ENCODE assay signal across 19 cellular contexts in the genomic region with DNA sequence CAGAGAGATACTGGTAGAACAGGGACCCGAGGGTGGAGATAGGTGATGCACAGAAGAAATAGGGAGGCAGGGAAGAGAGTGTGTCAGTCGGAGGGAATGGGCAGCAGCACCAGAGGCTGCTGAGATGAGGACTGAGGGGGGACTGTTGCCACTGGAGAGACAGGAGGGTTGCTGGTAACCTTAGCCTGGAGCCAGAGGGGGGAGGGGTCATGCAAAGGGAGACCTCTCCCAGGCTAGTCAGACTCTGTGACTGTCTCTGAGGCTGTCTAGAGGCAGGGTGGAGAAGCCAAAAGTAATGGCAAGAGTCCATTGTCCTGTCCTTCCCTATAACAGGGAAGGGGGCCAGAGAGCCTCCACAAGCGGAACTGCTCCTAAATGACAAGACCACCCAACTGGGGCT. TPM values are rescaled to one million over a fixed set of nuclear protein-coding genes. Genes with fewer than 3 reads are reported as not detected.
DNase-seq lines count a peak whose midpoint lies in the region; ATAC-seq, FAIRE-seq and TF ChIP-seq lines count a peak whose summit lies in the region.
"Had no signal": no experiment of that assay in that cellular context is flagged by ENCODE, and none has a peak within 500 bp of the region (broad histone marks: within the 10 kb centered on the region; RNA-seq: fewer than 3 reads in every experiment).

No MANE protein-coding gene starts in this region.

- H3K27ac Mint-ChIP-seq in activated naive CD8-positive, alpha-beta T cell treated with anti-CD3 and anti-CD28 coated beads, Interleukin-2, amount 10 ng/mL, durations not matched to agents 7 days and 5 days = peak overlapping the region; percentile 58
- H3K27ac Mint-ChIP-seq in activated naive CD8-positive, alpha-beta T cell treated with anti-CD3 and anti-CD28 coated beads for 36 hours = no peak overlapping the region
- peak overlapping the region; percentile 81 for H3K27ac Mint-ChIP-seq in central memory CD8-positive, alpha-beta T cell (ENCODE audit: low read depth)
- peak overlapping the region in 8 of 9 donors; percentile 1 to 65 (median 31) for H3K27ac Mint-ChIP-seq in naive thymus-derived CD4-positive, alpha-beta T cell

- TF ChIP-seq POLR2A in heart left ventricle (IDR thresholded peaks at IDR 0.05) (no peak), H54 (IDR thresholded peaks at IDR 0.05; ENCODE audit: low read depth, low read length) (no peak)

- H3K9me3 ChIP-seq in naive thymus-derived CD4-positive, alpha-beta T cell (ENCODE audit: control insufficient read depth in 2 of 3, low read length in 3 of 3) = no peaks in the 10 kb centered on the region
- H3K9me3 ChIP-seq in heart left ventricle = no peaks in the 10 kb centered on the region

- WGBS in heart left ventricle, 4 donors = 74 to 85% (median 82%) methylated on average over 3 of the region's 3 CpGs

- intact Hi-C loops in naive thymus-derived CD4-positive, alpha-beta T cell (cut with micrococcal nuclease) = loop anchor here in 1 of 2 donors (5.0 kb wide), 1 partner anchor 1015 kb away; a partner anchor contains a TSS
- intact Hi-C loops in heart left ventricle (cut with DNase I) = no loop called here

- peaks cover 4% of the 10 kb centered on the region for H3K36me3 Mint-ChIP-seq in activated naive CD8-positive, alpha-beta T cell treated with anti-CD3 and anti-CD28 coated beads, Interleukin-2, amount 10 ng/mL, durations not matched to agents 7 days and 5 days
- peaks cover 8% of the 10 kb centered on the region for H3K36me3 Mint-ChIP-seq in activated naive CD8-positive, alpha-beta T cell treated with anti-CD3 and anti-CD28 coated beads for 36 hours
- peaks cover 19% of the 10 kb centered on the region for H3K36me3 Mint-ChIP-seq in central memory CD8-positive, alpha-beta T cell (ENCODE audit: insufficient read depth)
- H3K36me3 Mint-ChIP-seq in naive thymus-derived CD4-positive, alpha-beta T cell = peaks cover 0 to 17% (median 0%) of the 10 kb centered on the region in 5 donors

- no peak for DNase-seq in activated naive CD8-positive, alpha-beta T cell treated with anti-CD3 and anti-CD28 coated beads, Interleukin-2, amount 10 ng/mL, durations not matched to agents 7 days and 5 days
- DNase-seq in activated naive CD8-positive, alpha-beta T cell treated with anti-CD3 and anti-CD28 coated beads for 36 hours = no peak
- DNase-seq in central memory CD8-positive, alpha-beta T cell (ENCODE audit: low spot score in 2 of 2) = no peak
- no peak for DNase-seq in naive thymus-derived CD4-positive, alpha-beta T cell
- DNase-seq in RCC 7860 (ENCODE audit: low spot score) (no peak), heart left ventricle (no peak), H54 (ENCODE audit: insufficient read length, low spot score) (no peak)
- DNase-seq: DMS53, HCEC 1CT, NCI-H1417, NCI-H1930, NCI-H526 treated with DMSO at 0.1 percent for 48 hours, SHP77 had no signal

- no peak for ATAC-seq in activated naive CD8-positive, alpha-beta T cell treated with anti-CD3 and anti-CD28 coated beads, Interleukin-2, amount 10 ng/mL, durations not matched to agents 7 days and 5 days (ENCODE audit: low read depth)
- no peak for ATAC-seq in central memory CD8-positive, alpha-beta T cell (replicated peaks; ENCODE audit: extremely low read depth, poor library complexity, severe bottlenecking)
- no peak for ATAC-seq in naive thymus-derived CD4-positive, alpha-beta T cell
- ATAC-seq in GM21526 (IDR thresholded peaks at IDR 0.05; ENCODE audit: low FRiP score, unreplicated experiment) (no peak), heart left ventricle (no peak)

- H3K9me3 Mint-ChIP-seq in activated naive CD8-positive, alpha-beta T cell treated with anti-CD3 and anti-CD28 coated beads, Interleukin-2, amount 10 ng/mL, durations not matched to agents 7 days and 5 days = peaks cover 7% of the 10 kb centered on the region
- H3K9me3 Mint-ChIP-seq in activated naive CD8-positive, alpha-beta T cell treated with anti-CD3 and anti-CD28 coated beads for 36 hours = peaks cover 9% of the 10 kb centered on the region
- peaks cover 8% of the 10 kb centered on the region for H3K9me3 Mint-ChIP-seq in central memory CD8-positive, alpha-beta T cell
- H3K9me3 Mint-ChIP-seq in naive thymus-derived CD4-positive, alpha-beta T cell = peaks cover 0 to 12% (median 0%) of the 10 kb centered on the region in 11 donors

- H3K36me3 ChIP-seq in naive thymus-derived CD4-positive, alpha-beta T cell (ENCODE audit: control insufficient read depth in 2 of 3, insufficient read depth in 3 of 3, low read length in 3 of 3) = no peaks in the 10 kb centered on the region
- H3K36me3 ChIP-seq in heart left ventricle = no peaks in the 10 kb centered on the region

- no peak overlapping the region for H3K4me3 Mint-ChIP-seq in activated naive CD8-positive, alpha-beta T cell treated with anti-CD3 and anti-CD28 coated beads, Interleukin-2, amount 10 ng/mL, durations not matched to agents 7 days and 5 days
- H3K4me3 Mint-ChIP-seq in activated naive CD8-positive, alpha-beta T cell treated with anti-CD3 and anti-CD28 coated beads for 36 hours = no peak overlapping the region
- H3K4me3 Mint-ChIP-seq in central memory CD8-positive, alpha-beta T cell = no peak overlapping the region
- H3K4me3 Mint-ChIP-seq in naive thymus-derived CD4-positive, alpha-beta T cell = peak overlapping the region in 1 of 10 donors; percentile 7

- no peaks in the 10 kb centered on the region for H3K27me3 ChIP-seq in naive thymus-derived CD4-positive, alpha-beta T cell (ENCODE audit: control insufficient read depth in 2 of 2, insufficient read depth in 2 of 2, low read length in 2 of 2)
- peaks cover 0 to 7% (median 0%) of the 10 kb centered on the region in 9 donors for H3K27me3 ChIP-seq in heart left ventricle

- H3K4me1 ChIP-seq in naive thymus-derived CD4-positive, alpha-beta T cell (ENCODE audit: control insufficient read depth in 2 of 2, insufficient read depth in 2 of 2, low read length in 2 of 2) = peaks cover 8 to 26% of the 10 kb centered on the region in 2 donors
- H3K4me1 ChIP-seq in heart left ventricle = peaks cover 0 to 22% (median 9%) of the 10 kb centered on the region in 12 donors

- no peak overlapping the region for H3K4me3 ChIP-seq in naive thymus-derived CD4-positive, alpha-beta T cell (ENCODE audit: low read length)
- H3K4me3 ChIP-seq in heart left ventricle = no peak overlapping the region

- CTCF ChIA-PET in naive thymus-derived CD4-positive, alpha-beta T cell (lab: Charles Lee) = no interaction called here

- FAIRE-seq in RCC 7860 (lab: Jason Lieb, UNC) = no peak
- FAIRE-seq in H54 (lab: Jason Lieb, UNC) = no peak
- FAIRE-seq: GM19239, HTR-8/SVneo had no signal

- H3K27ac ChIP-seq in naive thymus-derived CD4-positive, alpha-beta T cell (ENCODE audit: low read depth, low read length) = no peak overlapping the region
- H3K27ac ChIP-seq in heart left ventricle = no peak overlapping the region
- H3K27ac ChIP-seq: HL-60 had no signal

- peaks cover 5% of the 10 kb centered on the region for H3K27me3 Mint-ChIP-seq in activated naive CD8-positive, alpha-beta T cell treated with anti-CD3 and anti-CD28 coated beads, Interleukin-2, amount 10 ng/mL, durations not matched to agents 7 days and 5 days
- peaks cover 15% of the 10 kb centered on the region for H3K27me3 Mint-ChIP-seq in activated naive CD8-positive, alpha-beta T cell treated with anti-CD3 and anti-CD28 coated beads for 36 hours
- no peaks in the 10 kb centered on the region for H3K27me3 Mint-ChIP-seq in central memory CD8-positive, alpha-beta T cell
- peaks cover 4 to 16% (median 8%) of the 10 kb centered on the region in 5 donors for H3K27me3 Mint-ChIP-seq in naive thymus-derived CD4-positive, alpha-beta T cell

- peaks cover 27% of the 10 kb centered on the region for H3K4me1 Mint-ChIP-seq in activated naive CD8-positive, alpha-beta T cell treated with anti-CD3 and anti-CD28 coated beads, Interleukin-2, amount 10 ng/mL, durations not matched to agents 7 days and 5 days
- H3K4me1 Mint-ChIP-seq in activated naive CD8-positive, alpha-beta T cell treated with anti-CD3 and anti-CD28 coated beads for 36 hours = peaks cover 27% of the 10 kb centered on the region
- H3K4me1 Mint-ChIP-seq in central memory CD8-positive, alpha-beta T cell = peaks cover 43% of the 10 kb centered on the region
- H3K4me1 Mint-ChIP-seq in naive thymus-derived CD4-positive, alpha-beta T cell = peaks cover 23 to 37% (median 32%) of the 10 kb centered on the region in 7 donors

- TF ChIP-seq CTCF in heart left ventricle (IDR thresholded peaks at IDR 0.05) = no peak

- POLR2A ChIA-PET in activated naive CD8-positive, alpha-beta T cell treated with anti-CD3 and anti-CD28 coated beads, Interleukin-2, amount 10 ng/mL, durations not matched to agents 7 days and 5 days (lab: Charles Lee) = no interaction called here
- POLR2A ChIA-PET in naive thymus-derived CD4-positive, alpha-beta T cell (lab: Charles Lee) = no interaction called here

RNA-seq across cellular contexts. Expression of a gene that starts 2.1 kb away (rescaled TPM):
- 1 to 10 TPM; 3.2 to 3.7 TPM for total RNA-seq in activated naive CD8-positive, alpha-beta T cell treated with anti-CD3 and anti-CD28 coated beads, Interleukin-2, amount 10 ng/mL, durations not matched to agents 7 days and 5 days
- under 1 TPM; 0.12 to 0.52 TPM for total RNA-seq in activated naive CD8-positive, alpha-beta T cell treated with anti-CD3 and anti-CD28 coated beads for 36 hours
- 1 to 10 TPM; 1.5 to 9.4 (median 7.5) TPM for total RNA-seq in naive thymus-derived CD4-positive, alpha-beta T cell
- polyA plus RNA-seq in naive thymus-derived CD4-positive, alpha-beta T cell = under 1 TPM; 0.41 to 0.73 TPM
- 1 to 10 TPM in 1 of 9 donors, under 1 TPM in 7, not detected in 1; 0.07 to 1.3 (median 0.16) TPM for total RNA-seq in heart left ventricle
- under 1 TPM; 0.06 to 0.61 TPM for polyA plus RNA-seq in heart left ventricle
- total RNA-seq: A673, LHCN-M2 had no signal

RNA-seq across cellular contexts. Expression of a gene that starts 7.5 kb away (rescaled TPM):
- total RNA-seq in activated naive CD8-positive, alpha-beta T cell treated with anti-CD3 and anti-CD28 coated beads, Interleukin-2, amount 10 ng/mL, durations not matched to agents 7 days and 5 days = 10 to 100 TPM; 36.5 to 45.4 TPM
- 1 to 10 TPM; 5.7 to 9.1 TPM for total RNA-seq in activated naive CD8-positive, alpha-beta T cell treated with anti-CD3 and anti-CD28 coated beads for 36 hours
- 10 to 100 TPM; 18.4 to 44.0 (median 41.3) TPM for total RNA-seq in naive thymus-derived CD4-positive, alpha-beta T cell
- 10 to 100 TPM; 13.1 to 26.3 TPM for polyA plus RNA-seq in naive thymus-derived CD4-positive, alpha-beta T cell
- 10 to 100 TPM in 7 of 9 donors, 1 to 10 TPM in 2; 8.1 to 14.9 (median 12.4) TPM for total RNA-seq in heart left ventricle
- polyA plus RNA-seq in heart left ventricle = 10 to 100 TPM in 1 of 2 donors, 1 to 10 TPM in 1; 9.5 to 10.6 TPM

RNA-seq across cellular contexts. Expression of a gene that starts 46.3 kb away (rescaled TPM):
- 10 to 100 TPM; 25.2 to 25.3 TPM for total RNA-seq in activated naive CD8-positive, alpha-beta T cell treated with anti-CD3 and anti-CD28 coated beads, Interleukin-2, amount 10 ng/mL, durations not matched to agents 7 days and 5 days
- 10 to 100 TPM; 14.4 to 15.0 TPM for total RNA-seq in activated naive CD8-positive, alpha-beta T cell treated with anti-CD3 and anti-CD28 coated beads for 36 hours
- total RNA-seq in naive thymus-derived CD4-positive, alpha-beta T cell = 10 to 100 TPM; 22.4 to 43.3 (median 29.5) TPM
- polyA plus RNA-seq in naive thymus-derived CD4-positive, alpha-beta T cell = 10 to 100 TPM; 15.7 to 28.9 TPM
- total RNA-seq in heart left ventricle = 1 to 10 TPM; 1.1 to 6.3 (median 2.6) TPM
- polyA plus RNA-seq in heart left ventricle = 1 to 10 TPM; 2.7 to 3.4 TPM
